1 cellular context compared by ENCODE assay signal in genomic region chr3:10357592-10358308, GRCh38.
TF ChIP-seq lines count a peak whose summit lies in the region.

No MANE protein-coding gene starts in this region.

TF ChIP-seq in HCT116, 20 proteins besides CTCF, POLR2A, EP300 and RAD21 (continued from another document):
- TF ChIP-seq ZFX (IDR thresholded peaks at IDR 0.05) (no peak), TCF7L2 (IDR thresholded peaks at IDR 0.05; ENCODE audit: borderline replicate concordance, extremely low read depth, insufficient read depth, insufficient read length) (no peak)
